In genomic region chr6:131213501-131213990, GRCh38 we compare ENCODE assay signal across 15 cellular contexts.
DNase-seq lines count a peak whose midpoint lies in the region; ATAC-seq and TF ChIP-seq lines count a peak whose summit lies in the region.
"Had no signal": no experiment of that assay in that cellular context is flagged by ENCODE, and none has a peak within 500 bp of the region (broad histone marks: within the 10 kb centered on the region; RNA-seq: fewer than 3 reads in every experiment).

No MANE protein-coding gene starts in this region.

- WGBS in upper lobe of left lung, 2 donors, result 45 to 59% methylated on average over 3 of the region's 3 CpGs

- no peaks in the 10 kb centered on the region for H3K27me3 ChIP-seq in upper lobe of left lung

- H3K9me3 ChIP-seq in upper lobe of left lung, result no peaks in the 10 kb centered on the region

- DNase-seq in activated naive CD8-positive, alpha-beta T cell treated with anti-CD3 and anti-CD28 coated beads, Interleukin-2, amount 10 ng/mL, durations not matched to agents 7 days and 5 days, result no peak
- DNase-seq in activated naive CD8-positive, alpha-beta T cell treated with anti-CD3 and anti-CD28 coated beads, Interleukin-2, amount 50 U/mL, for 24 hours, result no peak
- peak; percentile 36 to 66 for DNase-seq in foreskin fibroblast
- DNase-seq in smooth muscle cell of the brain vasculature (ENCODE audit: low read depth, low spot score), result peak; percentile 79
- DNase-seq in upper lobe of left lung, result no peak
- DNase-seq in cerebellum (ENCODE audit: low spot score), result no peak
- DNase-seq in islet precursor cell, result no peak
- DNase-seq: activated CD4-positive, alpha-beta T cell treated with anti-CD3 and anti-CD28 coated beads, Interleukin-2, amount 50 U/mL, for 1 hour; activated effector memory CD4-positive, alpha-beta T cell treated with anti-CD3 and anti-CD28 coated beads, Interleukin-2, amount 50 U/mL, for 16 hours; kidney glomerular epithelial cell; NCI-H2171 had no signal

- H3K27ac Mint-ChIP-seq in activated naive CD8-positive, alpha-beta T cell treated with anti-CD3 and anti-CD28 coated beads, Interleukin-2, amount 10 ng/mL, durations not matched to agents 7 days and 5 days, result no peak overlapping the region
- H3K27ac Mint-ChIP-seq in activated naive CD8-positive, alpha-beta T cell treated with anti-CD3 and anti-CD28 coated beads, Interleukin-2, amount 50 U/mL, for 24 hours, result no peak overlapping the region
- H3K27ac Mint-ChIP-seq in activated T-helper 17 cell treated with anti-CD3 and anti-CD28 coated beads, Interleukin-2, amount 50 U/mL, for 72 hours, result no peak overlapping the region
- H3K27ac Mint-ChIP-seq: T-helper 1 cell treated with Interleukin-12 subunit alpha and Interleukin-12 subunit beta and Interleukin-4 antibody, amounts not matched to agents 30 μg/mL and 1 μg/mL, for 36 hours had no signal

- H3K27me3 Mint-ChIP-seq in activated naive CD8-positive, alpha-beta T cell treated with anti-CD3 and anti-CD28 coated beads, Interleukin-2, amount 10 ng/mL, durations not matched to agents 7 days and 5 days, result no peaks in the 10 kb centered on the region
- H3K27me3 Mint-ChIP-seq in activated naive CD8-positive, alpha-beta T cell treated with anti-CD3 and anti-CD28 coated beads, Interleukin-2, amount 50 U/mL, for 24 hours, result no peaks in the 10 kb centered on the region
- no peaks in the 10 kb centered on the region for H3K27me3 Mint-ChIP-seq in activated T-helper 17 cell treated with anti-CD3 and anti-CD28 coated beads, Interleukin-2, amount 50 U/mL, for 72 hours

- POLR2A ChIA-PET in activated naive CD8-positive, alpha-beta T cell treated with anti-CD3 and anti-CD28 coated beads, Interleukin-2, amount 10 ng/mL, durations not matched to agents 7 days and 5 days (lab: Charles Lee), result interaction anchor here (0.8 to 1.5 kb wide), 4 partner anchors 8 to 68 kb away, joined by 3 to 6 read pairs (median 4); no protein-coding TSS in a partner anchor

- peaks cover 8% of the 10 kb centered on the region for H3K9me3 Mint-ChIP-seq in activated naive CD8-positive, alpha-beta T cell treated with anti-CD3 and anti-CD28 coated beads, Interleukin-2, amount 10 ng/mL, durations not matched to agents 7 days and 5 days
- H3K9me3 Mint-ChIP-seq in activated naive CD8-positive, alpha-beta T cell treated with anti-CD3 and anti-CD28 coated beads, Interleukin-2, amount 50 U/mL, for 24 hours, result no peaks in the 10 kb centered on the region
- H3K9me3 Mint-ChIP-seq in activated T-helper 17 cell treated with anti-CD3 and anti-CD28 coated beads, Interleukin-2, amount 50 U/mL, for 72 hours, result no peaks in the 10 kb centered on the region
- H3K9me3 Mint-ChIP-seq: T-helper 1 cell treated with Interleukin-12 subunit alpha and Interleukin-12 subunit beta and Interleukin-4 antibody, amounts not matched to agents 30 μg/mL and 1 μg/mL, for 36 hours had no signal

- peak overlapping the region in 1 of 4 donors; percentile 0 for H3K27ac ChIP-seq in upper lobe of left lung

- no peak overlapping the region for H3K4me3 ChIP-seq in foreskin fibroblast (ENCODE audit: low read depth in 1 of 2, low read length in 2 of 2)
- H3K4me3 ChIP-seq in upper lobe of left lung, result no peak overlapping the region
- H3K4me3 ChIP-seq: smooth muscle cell had no signal

- no peak for TF ChIP-seq EP300 in upper lobe of left lung (IDR thresholded peaks at IDR 0.05)

- TF ChIP-seq POLR2A in upper lobe of left lung (IDR thresholded peaks at IDR 0.05), result no peak

- H3K4me3 Mint-ChIP-seq in activated naive CD8-positive, alpha-beta T cell treated with anti-CD3 and anti-CD28 coated beads, Interleukin-2, amount 10 ng/mL, durations not matched to agents 7 days and 5 days, result peak overlapping the region; percentile 48
- H3K4me3 Mint-ChIP-seq in activated naive CD8-positive, alpha-beta T cell treated with anti-CD3 and anti-CD28 coated beads, Interleukin-2, amount 50 U/mL, for 24 hours, result no peak overlapping the region
- H3K4me3 Mint-ChIP-seq in activated T-helper 17 cell treated with anti-CD3 and anti-CD28 coated beads, Interleukin-2, amount 50 U/mL, for 72 hours, result no peak overlapping the region
- H3K4me3 Mint-ChIP-seq: neural crest cell; T-helper 1 cell treated with Interleukin-12 subunit alpha and Interleukin-12 subunit beta and Interleukin-4 antibody, amounts not matched to agents 30 μg/mL and 1 μg/mL, for 36 hours had no signal

- no peaks in the 10 kb centered on the region for H3K36me3 ChIP-seq in upper lobe of left lung

- ATAC-seq in activated naive CD8-positive, alpha-beta T cell treated with anti-CD3 and anti-CD28 coated beads, Interleukin-2, amount 10 ng/mL, durations not matched to agents 7 days and 5 days (ENCODE audit: low read depth), result peak; percentile 67
- ATAC-seq in activated naive CD8-positive, alpha-beta T cell treated with anti-CD3 and anti-CD28 coated beads, Interleukin-2, amount 50 U/mL, for 24 hours, result no peak
- peak; percentile 59 for ATAC-seq in activated T-helper 17 cell treated with anti-CD3 and anti-CD28 coated beads, Interleukin-2, amount 50 U/mL, for 72 hours (replicated peaks)
- no peak for ATAC-seq in upper lobe of left lung (ENCODE audit: low FRiP score in 2 of 2)

- H3K4me1 Mint-ChIP-seq in activated naive CD8-positive, alpha-beta T cell treated with anti-CD3 and anti-CD28 coated beads, Interleukin-2, amount 10 ng/mL, durations not matched to agents 7 days and 5 days, result peaks cover 21% of the 10 kb centered on the region
- peaks cover 39% of the 10 kb centered on the region for H3K4me1 Mint-ChIP-seq in activated naive CD8-positive, alpha-beta T cell treated with anti-CD3 and anti-CD28 coated beads, Interleukin-2, amount 50 U/mL, for 24 hours
- H3K4me1 Mint-ChIP-seq in activated T-helper 17 cell treated with anti-CD3 and anti-CD28 coated beads, Interleukin-2, amount 50 U/mL, for 72 hours, result peaks cover 29% of the 10 kb centered on the region
- H3K4me1 Mint-ChIP-seq: neural crest cell had no signal

- H3K36me3 Mint-ChIP-seq in activated naive CD8-positive, alpha-beta T cell treated with anti-CD3 and anti-CD28 coated beads, Interleukin-2, amount 10 ng/mL, durations not matched to agents 7 days and 5 days, result peaks cover 33% of the 10 kb centered on the region
- peaks cover 3% of the 10 kb centered on the region for H3K36me3 Mint-ChIP-seq in activated naive CD8-positive, alpha-beta T cell treated with anti-CD3 and anti-CD28 coated beads, Interleukin-2, amount 50 U/mL, for 24 hours (ENCODE audit: low read depth)
- no peaks in the 10 kb centered on the region for H3K36me3 Mint-ChIP-seq in activated T-helper 17 cell treated with anti-CD3 and anti-CD28 coated beads, Interleukin-2, amount 50 U/mL, for 72 hours (ENCODE audit: low read depth)

- peaks cover 0 to 22% (median 21%) of the 10 kb centered on the region in 4 donors for H3K4me1 ChIP-seq in upper lobe of left lung

- TF ChIP-seq CTCF in foreskin fibroblast (IDR thresholded peaks at IDR 0.05; ENCODE audit: low read depth, low read length) (no peak), upper lobe of left lung (IDR thresholded peaks at IDR 0.05) (no peak)

Comparison
In these comparisons a context has a peak if more than half of its experiments do, and no peak if none do; other contexts are left out.
1. ATAC-seq: peak in activated naive CD8-positive, alpha-beta T cell treated with anti-CD3 and anti-CD28 coated beads, Interleukin-2, amount 10 ng/mL, durations not matched to agents 7 days and 5 days (single experiment) and activated T-helper 17 cell treated with anti-CD3 and anti-CD28 coated beads, Interleukin-2, amount 50 U/mL, for 72 hours (single experiment); none in activated naive CD8-positive, alpha-beta T cell treated with anti-CD3 and anti-CD28 coated beads, Interleukin-2, amount 50 U/mL, for 24 hours (single experiment) and upper lobe of left lung (0 of 2).
2. DNase-seq: peak in foreskin fibroblast (2 of 2) and smooth muscle cell of the brain vasculature (single experiment); none in activated naive CD8-positive, alpha-beta T cell treated with anti-CD3 and anti-CD28 coated beads, Interleukin-2, amount 10 ng/mL, durations not matched to agents 7 days and 5 days (single experiment), activated naive CD8-positive, alpha-beta T cell treated with anti-CD3 and anti-CD28 coated beads, Interleukin-2, amount 50 U/mL, for 24 hours (single experiment), upper lobe of left lung (0 of 2), cerebellum (single experiment) and islet precursor cell (single experiment).